ENCODE assay signal across 11 cellular contexts in genomic region chr20:47551841-47552240, GRCh38.
A peak's percentile ranks its signal among the peaks of the same experiment; 100 is the strongest.
DNase-seq lines count a peak whose midpoint lies in the region; ATAC-seq and FAIRE-seq lines count a peak whose summit lies in the region.
"Had no signal": no experiment of that assay in that cellular context is flagged by ENCODE, and none has a peak within 500 bp of the region (broad histone marks: within the 10 kb centered on the region; RNA-seq: fewer than 3 reads in every experiment).

No MANE protein-coding gene starts in this region.

- FAIRE-seq in GM19239 (lab: Jason Lieb, UNC) = peak; percentile 67
- peak; percentile 38 for FAIRE-seq in islet of Langerhans (lab: Jason Lieb, UNC)

- no peak for ATAC-seq in HG03442 (IDR thresholded peaks at IDR 0.05; ENCODE audit: unreplicated experiment)

- DNase-seq in SHP77 (lab: John Stamatoyannopoulos, UW) (peak; percentile 12 to 23), SHP77 treated with DMSO at 0.1 percent for 48 hours (lab: John Stamatoyannopoulos, UW) (no peak), GM19239 (ENCODE audit: insufficient read length, low spot score) (no peak), NCI-H69 (lab: John Stamatoyannopoulos, UW) (peak; percentile 52), Kasumi-1 (lab: John Stamatoyannopoulos, UW) (no peak), D341Med (ENCODE audit: low spot score) (no peak)
- DNase-seq: activated naive CD4-positive, alpha-beta T cell treated with anti-CD3 and anti-CD28 coated beads, Interleukin-2, amount 50 U/mL, for 16 hours; colonic mucosa; NCI-H446 had no signal

Comparison
In these comparisons a context has a peak if more than half of its experiments do, and no peak if none do; other contexts are left out.
1. DNase-seq: peak in SHP77 (2 of 2) and NCI-H69 (single experiment); none in SHP77 treated with DMSO at 0.1 percent for 48 hours (single experiment), GM19239 (single experiment), Kasumi-1 (0 of 2) and D341Med (single experiment).